Comparison of ENCODE assay signal across 20 cellular contexts in genomic region chr17:33745047-33745783, GRCh38.
DNase-seq lines count a peak whose midpoint lies in the region; ATAC-seq, FAIRE-seq and TF ChIP-seq lines count a peak whose summit lies in the region.
"Had no signal": no experiment of that assay in that cellular context is flagged by ENCODE, and none has a peak within 500 bp of the region (broad histone marks: within the 10 kb centered on the region; RNA-seq: fewer than 3 reads in every experiment).

No MANE protein-coding gene starts in this region.

- BruUV-seq in K562 (replicated peaks; lab: Mats Ljungman, UMichigan), result no TSS peak

- peak in 3 of 4 experiments; percentile 10 to 14 (median 14) for DNase-seq in K562 (ENCODE audit: extremely low read depth in 1 of 4, low spot score in 3 of 4)
- DNase-seq in islet precursor cell, result peak; percentile 19
- DNase-seq in omental fat pad (ENCODE audit: low spot score), result no peak
- no peak for DNase-seq in amniotic stem cell (lab: John Stamatoyannopoulos, UW)
- DNase-seq: Caco-2; CD4-positive, CD25-positive, alpha-beta regulatory T cell; CD8-positive, alpha-beta T cell; DMS153; DND-41; GM23248; H7; HCEC 1CT had no signal

- H3K79me2 ChIP-seq in K562 (ENCODE audit: control insufficient read depth, insufficient read depth, low read length), result no peaks in the 10 kb centered on the region

- H3K9ac ChIP-seq in K562 (ENCODE audit: insufficient read depth in 1 of 2, low read depth in 2 of 2, low read length in 2 of 2), result no peak overlapping the region
- H3K9ac ChIP-seq: BLaER1, GM23248 had no signal

- H3K27ac ChIP-seq in HEK293 (ENCODE audit: extremely low read depth, low read depth, low read length) (no peak overlapping the region), K562 (ENCODE audit: extremely low read depth, low read depth, low read length) (no peak overlapping the region)
- H3K27ac ChIP-seq: 22Rv1, BLaER1, C4-2B, GM23248 had no signal

- H3K9me3 ChIP-seq in HEK293 (ENCODE audit: control insufficient read depth, insufficient read depth, low read depth, low read length) (no peaks in the 10 kb centered on the region), K562 (replicated peaks; ENCODE audit: control insufficient read depth, insufficient read depth, low read depth, low read length) (no peaks in the 10 kb centered on the region)
- H3K9me3 ChIP-seq: BLaER1, Caco-2 had no signal

- TF ChIP-seq EP300 in K562 (IDR thresholded peaks at IDR 0.05; ENCODE audit: low read length), result no peak

- POLR2A ChIA-PET in HEK293 (lab: Yijun Ruan, JAX), result interaction anchor here (0.7 kb wide), 2 partner anchors 380 to 605 kb away, joined by 3 to 5 read pairs; no protein-coding TSS in a partner anchor
- POLR2A ChIA-PET in K562 (lab: Yijun Ruan, JAX), result interaction anchor here (0.6 kb wide), 1 partner anchor 64 kb away, joined by 3 read pairs; no protein-coding TSS in a partner anchor

- no peaks in the 10 kb centered on the region; the same call in 1 of the 2 replicates for H4K20me1 ChIP-seq in K562 (replicated peaks; ENCODE audit: control insufficient read depth, insufficient read depth, low read length)
- H4K20me1 ChIP-seq: BLaER1 had no signal

- H3K9me1 ChIP-seq in K562 (ENCODE audit: control insufficient read depth, insufficient read depth, low read length), result no peaks in the 10 kb centered on the region

- no peak overlapping the region for H3K4me2 ChIP-seq in K562 (ENCODE audit: insufficient read depth, low read length)
- H3K4me2 ChIP-seq: BLaER1 had no signal

- in situ Hi-C loops in K562 (cut with MboI), result no loop called here

- H3K36me3 ChIP-seq in HEK293 (ENCODE audit: control insufficient read depth in 2 of 2, insufficient read depth in 1 of 2, low read length in 2 of 2), result no peaks in the 10 kb centered on the region
- no peaks in the 10 kb centered on the region for H3K36me3 ChIP-seq in K562 (ENCODE audit: control insufficient read depth, insufficient read depth, low read length)
- H3K36me3 ChIP-seq: BLaER1 had no signal

- no peak for TF ChIP-seq RAD21 in K562 (CRISPR knock-in tag; conservative IDR thresholded peaks at IDR 0.05 in 1 of 2, IDR thresholded peaks at IDR 0.05 in 1 of 2)

- no peak overlapping the region for H2AFZ ChIP-seq in K562 (ENCODE audit: low read depth, low read length)
- H2AFZ ChIP-seq: GM23248 had no signal

- 0% methylated on average over 3 of the region's 3 CpGs for WGBS in K562 (ENCODE audit: insufficient coverage, low coverage, missing lambda C conversion rate)

- ATAC-seq in K562, result no peak
- no peak for ATAC-seq in HG03354 (IDR thresholded peaks at IDR 0.05; ENCODE audit: poor library complexity, severe bottlenecking, unreplicated experiment)
- ATAC-seq in omental fat pad (ENCODE audit: low FRiP score), result no peak
- ATAC-seq: CD8-positive, alpha-beta T cell; GM12878 had no signal

- intact Hi-C loops in K562 (cut with micrococcal nuclease), result no loop called here

- no peaks in the 10 kb centered on the region; a peak in 1 of 5 replicates for H3K27me3 ChIP-seq in K562 (ENCODE audit: control insufficient read depth in 2 of 2, insufficient read depth in 2 of 2, low read length in 2 of 2)
- H3K27me3 ChIP-seq: BLaER1 had no signal

- CTCF ChIA-PET in HEK293 (lab: Yijun Ruan, JAX) (interaction anchor here (0.6 to 1.4 kb wide), 3 partner anchors 19 to 1934 kb away, joined by 5 read pairs; no protein-coding TSS in a partner anchor), K562 (lab: Yijun Ruan, JAX; ENCODE audit: low intra/inter-chr PET ratio) (no interaction called here)

- no peak for FAIRE-seq in K562 (lab: Jason Lieb, UNC)
- FAIRE-seq: GM12878, GM19239, H1 had no signal

- TF ChIP-seq POLR2A in K562 (conservative IDR thresholded peaks at IDR 0.05), result no peak

- H3K4me3 ChIP-seq in HEK293 (ENCODE audit: low read depth, low read length), result no peak overlapping the region
- H3K4me3 ChIP-seq in K562, result no peak overlapping the region
- H3K4me3 ChIP-seq: BLaER1, GM12878, GM23248 had no signal

- no peaks in the 10 kb centered on the region for H3K4me1 ChIP-seq in HEK293 (ENCODE audit: control insufficient read depth, insufficient read depth, low read length)
- no peaks in the 10 kb centered on the region for H3K4me1 ChIP-seq in K562 (replicated peaks in 1 of 2; ENCODE audit: control insufficient read depth in 2 of 2, insufficient read depth in 2 of 2, low read length in 2 of 2)
- H3K4me1 ChIP-seq: Caco-2 had no signal

- TF ChIP-seq CTCF in HEK293 (tag by site-specific recombination; IDR thresholded peaks at IDR 0.05) (no peak), K562 (IDR thresholded peaks at IDR 0.05 in 2 of 3, conservative IDR thresholded peaks at IDR 0.05 in 1 of 3; ENCODE audit: insufficient read depth in 2 of 3, low read depth in 1 of 3, low read length in 3 of 3) (no peak), omental fat pad (IDR thresholded peaks at IDR 0.05) (no peak)

TF ChIP-seq in HEK293, 187 proteins besides CTCF, POLR2A, EP300 and RAD21:
- 0 out of 2 replicates have a peak, but pooled peaks have one; percentile 20 for TF ChIP-seq ZNF791 (tag by site-specific recombination; IDR thresholded peaks at IDR 0.05)
- TF ChIP-seq ZNF677 (tag by site-specific recombination; IDR thresholded peaks at IDR 0.05), result peak; percentile 55; the same call in 1 of the 2 replicates
- TF ChIP-seq ZNF148 (tag by site-specific recombination; IDR thresholded peaks at IDR 0.05; ENCODE audit: borderline replicate concordance), result no peak

TF ChIP-seq in K562, 482 proteins besides CTCF, POLR2A, EP300 and RAD21 (continues in another document):
- 0 out of 2 replicates have a peak, but pooled peaks have one; percentile 25 for TF ChIP-seq CBFA2T3 (IDR thresholded peaks at IDR 0.05)
- TF ChIP-seq ZNF76 (CRISPR knock-in tag; IDR thresholded peaks at IDR 0.05; ENCODE audit: borderline replicate concordance), result no peak
- TF ChIP-seq E4F1 (CRISPR knock-in tag; IDR thresholded peaks at IDR 0.05; ENCODE audit: borderline replicate concordance), result no peak
- no peak for TF ChIP-seq IRF2 (CRISPR knock-in tag; IDR thresholded peaks at IDR 0.05)
- no peak for TF ChIP-seq RBM22 (IDR thresholded peaks at IDR 0.05; ENCODE audit: low read depth, low read length, poor library complexity, severe bottlenecking)
- no peak for TF ChIP-seq OTX1 (CRISPR knock-in tag; IDR thresholded peaks at IDR 0.05)
- TF ChIP-seq SIRT6 (IDR thresholded peaks at IDR 0.05; ENCODE audit: low read depth, low read length), result no peak
- no peak for TF ChIP-seq CHD1 (IDR thresholded peaks at IDR 0.05; ENCODE audit: low read length)
- TF ChIP-seq ZNF398 (CRISPR knock-in tag; IDR thresholded peaks at IDR 0.05), result no peak
- TF ChIP-seq ZNF316 (IDR thresholded peaks at IDR 0.05), result peak; percentile 36; the same call in 1 of the 2 replicates
- TF ChIP-seq ZNF175 (CRISPR knock-in tag; IDR thresholded peaks at IDR 0.05; ENCODE audit: low read depth), result no peak
- TF ChIP-seq ZNF512 (tag; IDR thresholded peaks at IDR 0.05), result peak; percentile 29; the same call in 1 of the 2 replicates
- TF ChIP-seq BRCA1 (IDR thresholded peaks at IDR 0.05), result no peak
- no peak for TF ChIP-seq BRCA1 (CRISPR knock-in tag; IDR thresholded peaks at IDR 0.05)

Comparison
In these comparisons a context has a peak if more than half of its experiments do, and no peak if none do; other contexts are left out.
1. DNase-seq: peak in K562 (3 of 4) and islet precursor cell (single experiment); none in omental fat pad (single experiment) and amniotic stem cell (single experiment).